20 cellular contexts compared by ENCODE assay signal in genomic region chr7:36070230-36070629, GRCh38.
"Had no signal": no experiment of that assay in that cellular context is flagged by ENCODE, and none has a peak within 500 bp of the region (broad histone marks: within the 10 kb centered on the region; RNA-seq: fewer than 3 reads in every experiment).

No MANE protein-coding gene starts in this region.

- FAIRE-seq: kidney, small intestine had no signal

- H3K4me3 Mint-ChIP-seq: naive B cell, nephron had no signal

- H3K9me3 ChIP-seq: esophagus muscularis mucosa, gastroesophageal sphincter, neutrophil, stomach, thoracic aorta, transverse colon had no signal

- H3K27me3 ChIP-seq: dorsolateral prefrontal cortex, esophagus muscularis mucosa, gastroesophageal sphincter, hepatocyte, neutrophil, stomach, transverse colon had no signal

- H3K36me3 ChIP-seq: esophagus muscularis mucosa, gastroesophageal sphincter, neutrophil, stomach, thoracic aorta, transverse colon had no signal

- H3K27ac ChIP-seq: dorsolateral prefrontal cortex, esophagus muscularis mucosa, gastroesophageal sphincter, hepatocyte, neutrophil, stomach, thoracic aorta, transverse colon had no signal

- H3K4me1 Mint-ChIP-seq: naive B cell had no signal

- H3K36me3 Mint-ChIP-seq: naive B cell had no signal

- H3K4me1 ChIP-seq: gastroesophageal sphincter, stomach, transverse colon had no signal

- DNase-seq: cortex of kidney; dorsolateral prefrontal cortex; effector CD8-positive, alpha-beta T cell; head of caudate nucleus; kidney; left cardiac atrium; mesendoderm; naive B cell; small intestine; stimulated activated CD4-positive, alpha-beta T cell treated with anti-CD3 and anti-CD28 coated beads, Interleukin-12 subunit alpha, Interleukin-12 subunit beta, amount 100 ng/mL, for 4 hours; stimulated activated naive CD4-positive, alpha-beta T cell; stomach; substantia nigra; transverse colon had no signal

- H3K4me3 ChIP-seq: dorsolateral prefrontal cortex, esophagus muscularis mucosa, gastroesophageal sphincter, hepatocyte, stomach, thoracic aorta, transverse colon had no signal
